Comparison of ENCODE assay signal across 14 cellular contexts in genomic region chr10:132632091-132632561, GRCh38.
DNase-seq lines count a peak whose midpoint lies in the region; ATAC-seq and TF ChIP-seq lines count a peak whose summit lies in the region.
"Had no signal": no experiment of that assay in that cellular context is flagged by ENCODE, and none has a peak within 500 bp of the region (broad histone marks: within the 10 kb centered on the region; RNA-seq: fewer than 3 reads in every experiment).

No MANE protein-coding gene starts in this region.

- no peaks in the 10 kb centered on the region for H3K4me1 ChIP-seq in RWPE2 (ENCODE audit: insufficient read depth, poor library complexity, severe bottlenecking)
- H3K4me1 ChIP-seq in gastroesophageal sphincter: peaks cover 17 to 100% (median 61%) of the 10 kb centered on the region in 3 donors
- H3K4me1 ChIP-seq in mucosa of descending colon (ENCODE audit: low read depth): peaks cover 17% of the 10 kb centered on the region
- H3K4me1 ChIP-seq in stomach smooth muscle (ENCODE audit: control insufficient read depth, insufficient read depth, low read length): peaks cover 91% of the 10 kb centered on the region

- H3K4me3 ChIP-seq in RWPE2 (ENCODE audit: severe bottlenecking) (no peak overlapping the region), gastroesophageal sphincter (no peak overlapping the region), mucosa of descending colon (no peak overlapping the region), stomach smooth muscle (ENCODE audit: low read length in 2 of 2) (peak overlapping the region in 1 of 2 donors; percentile 44)

- TF ChIP-seq POLR2A in gastroesophageal sphincter (IDR thresholded peaks at IDR 0.05): no peak

- no peak overlapping the region for H3K27ac Mint-ChIP-seq in T-helper 2 cell treated with Interferon-gamma antibody and Interleukin-4, amounts not matched to agents 5 μg/mL and 100 μg/mL, for 36 hours
- H3K27ac Mint-ChIP-seq: activated naive CD4-positive, alpha-beta T cell treated with anti-CD3 and anti-CD28 coated beads for 36 hours had no signal

- intact Hi-C loops in mucosa of descending colon (cut with DNase I, micrococcal nuclease): loop anchor here in 1 of 2 donors (10.0 kb wide), 1 partner anchor 247 kb away; no protein-coding TSS in a partner anchor

- TF ChIP-seq CTCF in RWPE2 (IDR thresholded peaks at IDR 0.05; ENCODE audit: poor library complexity, severe bottlenecking) (no peak), gastroesophageal sphincter (IDR thresholded peaks at IDR 0.05) (no peak), mucosa of descending colon (IDR thresholded peaks at IDR 0.05) (no peak)

- no peak overlapping the region for H3K4me3 Mint-ChIP-seq in T-helper 2 cell treated with Interferon-gamma antibody and Interleukin-4, amounts not matched to agents 5 μg/mL and 100 μg/mL, for 36 hours
- H3K4me3 Mint-ChIP-seq: activated naive CD4-positive, alpha-beta T cell treated with anti-CD3 and anti-CD28 coated beads for 36 hours; naive B cell had no signal

- peak overlapping the region; percentile 73 to 75 for H3K9ac ChIP-seq in stomach smooth muscle (ENCODE audit: low read length in 2 of 2)

- no peak for TF ChIP-seq EP300 in gastroesophageal sphincter (IDR thresholded peaks at IDR 0.05)

- H3K36me3 ChIP-seq in RWPE2 (ENCODE audit: low read depth) (no peaks in the 10 kb centered on the region), gastroesophageal sphincter (no peaks in the 10 kb centered on the region), mucosa of descending colon (ENCODE audit: low read depth) (no peaks in the 10 kb centered on the region), stomach smooth muscle (ENCODE audit: control insufficient read depth in 2 of 2, insufficient read depth in 2 of 2, low read length in 2 of 2) (peaks cover 0 to 2% of the 10 kb centered on the region in 2 donors)

- no peak for ATAC-seq in RWPE2 (ENCODE audit: low read depth)
- no peak for ATAC-seq in gastroesophageal sphincter
- ATAC-seq in mucosa of descending colon: no peak

- peak; percentile 49 for DNase-seq in RWPE2 (ENCODE audit: low spot score)
- peak in 2 of 3 donors; percentile 20 to 48 for DNase-seq in mucosa of descending colon
- no peak for DNase-seq in T-helper 2 cell treated with Interferon-gamma antibody and Interleukin-4, amounts not matched to agents 5 μg/mL and 100 μg/mL, for 36 hours (ENCODE audit: low spot score)
- DNase-seq in NCI-H526 treated with DMSO at 0.1 percent for 48 hours (lab: John Stamatoyannopoulos, UW): no peak
- no peak for DNase-seq in germinal center (ENCODE audit: low spot score)
- DNase-seq in T-helper 2 cell: no peak
- DNase-seq: activated naive CD4-positive, alpha-beta T cell treated with anti-CD3 and anti-CD28 coated beads for 36 hours; cortex of kidney; naive B cell; NCI-H1092; NCI-H446 had no signal

- WGBS in gastroesophageal sphincter (ENCODE audit: low coverage in 1 of 2), 2 donors: 39% methylated on average over 2 of the region's 13 CpGs; no CpG with 5 or more reads in 1 of the 2 donors

- H3K27me3 Mint-ChIP-seq in T-helper 2 cell treated with Interferon-gamma antibody and Interleukin-4, amounts not matched to agents 5 μg/mL and 100 μg/mL, for 36 hours (ENCODE audit: low read depth): peaks cover 1% of the 10 kb centered on the region
- H3K27me3 Mint-ChIP-seq: IgD-negative memory B cell, naive B cell had no signal

- H3K9me3 Mint-ChIP-seq in T-helper 2 cell treated with Interferon-gamma antibody and Interleukin-4, amounts not matched to agents 5 μg/mL and 100 μg/mL, for 36 hours: no peaks in the 10 kb centered on the region
- H3K9me3 Mint-ChIP-seq: activated naive CD4-positive, alpha-beta T cell treated with anti-CD3 and anti-CD28 coated beads for 36 hours had no signal

- peaks cover 26% of the 10 kb centered on the region for H3K4me1 Mint-ChIP-seq in T-helper 2 cell treated with Interferon-gamma antibody and Interleukin-4, amounts not matched to agents 5 μg/mL and 100 μg/mL, for 36 hours (ENCODE audit: low read depth)

- no peak overlapping the region for H3K27ac ChIP-seq in RWPE2 (ENCODE audit: poor library complexity, severe bottlenecking)
- peak overlapping the region; percentile 96 to 98 (median 96) for H3K27ac ChIP-seq in gastroesophageal sphincter
- H3K27ac ChIP-seq in stomach smooth muscle (ENCODE audit: low read length): peak overlapping the region; percentile 98

- no peaks in the 10 kb centered on the region for H3K36me3 Mint-ChIP-seq in T-helper 2 cell treated with Interferon-gamma antibody and Interleukin-4, amounts not matched to agents 5 μg/mL and 100 μg/mL, for 36 hours (ENCODE audit: low read depth)
- H3K36me3 Mint-ChIP-seq: IgD-negative memory B cell, naive B cell had no signal

- no peaks in the 10 kb centered on the region for H3K9me3 ChIP-seq in RWPE2 (ENCODE audit: severe bottlenecking)
- H3K9me3 ChIP-seq in gastroesophageal sphincter: no peaks in the 10 kb centered on the region
- H3K9me3 ChIP-seq in mucosa of descending colon: no peaks in the 10 kb centered on the region
- H3K9me3 ChIP-seq in stomach smooth muscle (ENCODE audit: control insufficient read depth in 2 of 2, low read length in 2 of 2): no peaks in the 10 kb centered on the region

- H3K27me3 ChIP-seq in RWPE2 (ENCODE audit: insufficient read depth, poor library complexity, severe bottlenecking): no peaks in the 10 kb centered on the region
- H3K27me3 ChIP-seq in gastroesophageal sphincter: no peaks in the 10 kb centered on the region
- H3K27me3 ChIP-seq in stomach smooth muscle (ENCODE audit: control insufficient read depth in 1 of 2, insufficient read depth in 2 of 2, low read length in 2 of 2): no peaks in the 10 kb centered on the region

Comparison
In these comparisons a context has a peak if more than half of its experiments do, and no peak if none do; other contexts are left out.
1. DNase-seq: peak in RWPE2 (single experiment) and mucosa of descending colon (2 of 3); none in T-helper 2 cell treated with Interferon-gamma antibody and Interleukin-4, amounts not matched to agents 5 μg/mL and 100 μg/mL, for 36 hours (single experiment), NCI-H526 treated with DMSO at 0.1 percent for 48 hours (single experiment), germinal center (single experiment) and T-helper 2 cell (0 of 5).